ENCODE assay signal across 1 cellular context in genomic region chr3:177550667-177551066, GRCh38.
TF ChIP-seq lines count a peak whose summit lies in the region.

No MANE protein-coding gene starts in this region.

TF ChIP-seq in GM23338, 12 proteins besides CTCF, POLR2A, EP300 and RAD21:
- TF ChIP-seq ETS1 (IDR thresholded peaks at IDR 0.05) (no peak), EZH2 (IDR thresholded peaks at IDR 0.05; ENCODE audit: low read depth, unreplicated experiment) (no peak), EZH2phosphoT487 (IDR thresholded peaks at IDR 0.05; ENCODE audit: unreplicated experiment) (no peak), JUNB (IDR thresholded peaks at IDR 0.05; ENCODE audit: unreplicated experiment) (no peak), ZNF331 (CRISPR knock-in tag; IDR thresholded peaks at IDR 0.05; ENCODE audit: low read depth) (no peak), STAT1 (IDR thresholded peaks at IDR 0.05; ENCODE audit: unreplicated experiment) (no peak), NANOG (IDR thresholded peaks at IDR 0.05; ENCODE audit: borderline replicate concordance) (no peak), POLR2AphosphoS5 (IDR thresholded peaks at IDR 0.05; ENCODE audit: low read depth) (no peak), ZNF462 (CRISPR knock-in tag; IDR thresholded peaks at IDR 0.05) (no peak)
